10 cellular contexts compared by ENCODE assay signal in genomic region chrX:46653482-46653881, GRCh38.
DNase-seq lines count a peak whose midpoint lies in the region; ATAC-seq and TF ChIP-seq lines count a peak whose summit lies in the region.
"Had no signal": no experiment of that assay in that cellular context is flagged by ENCODE, and none has a peak within 500 bp of the region (broad histone marks: within the 10 kb centered on the region; RNA-seq: fewer than 3 reads in every experiment).

No MANE protein-coding gene starts in this region.

- no peaks in the 10 kb centered on the region for H4K20me1 ChIP-seq in OCI-LY1 (ENCODE audit: insufficient read depth, low read length)

- ATAC-seq in T-helper 17 cell: no peak
- no peak for ATAC-seq in activated T-cell treated with anti-CD3 and anti-CD28 coated beads, Interleukin-2, amount 50 U/mL, for 4 hours
- no peak for ATAC-seq in GM21786 (IDR thresholded peaks at IDR 0.05; ENCODE audit: unreplicated experiment)
- ATAC-seq: right lobe of liver; stimulated activated naive CD8-positive, alpha-beta T cell treated with anti-CD3 and anti-CD28 coated beads, Interleukin-15, Interleukin-2, amounts not matched to agents 100 U/mL and 50 U/mL, for 24 hours had no signal

- H3K27ac ChIP-seq in OCI-LY1 (ENCODE audit: low read depth, low read length, poor library complexity, severe bottlenecking): peak overlapping the region; percentile 28
- H3K27ac ChIP-seq: right lobe of liver had no signal

- H3K4me1 Mint-ChIP-seq in T-helper 17 cell: no peaks in the 10 kb centered on the region
- H3K4me1 Mint-ChIP-seq in activated T-cell treated with anti-CD3 and anti-CD28 coated beads, Interleukin-2, amount 50 U/mL, for 4 hours (ENCODE audit: low read depth): no peaks in the 10 kb centered on the region

- H3K4me3 ChIP-seq in BE2C (ENCODE audit: low read depth, low read length): no peak overlapping the region
- no peak overlapping the region for H3K4me3 ChIP-seq in OCI-LY1 (ENCODE audit: low read depth, low read length, poor library complexity, severe bottlenecking)
- no peak overlapping the region for H3K4me3 ChIP-seq in fibroblast of pulmonary artery (replicated peaks; ENCODE audit: low read depth, low read length)
- H3K4me3 ChIP-seq: right lobe of liver had no signal

- no peak overlapping the region for H3K27ac Mint-ChIP-seq in T-helper 17 cell

- H3K9me3 Mint-ChIP-seq in activated T-cell treated with anti-CD3 and anti-CD28 coated beads, Interleukin-2, amount 50 U/mL, for 4 hours: no peaks in the 10 kb centered on the region

- no peak overlapping the region for H2AFZ ChIP-seq in OCI-LY1 (ENCODE audit: low read length)

- TF ChIP-seq CTCF in BE2C (IDR thresholded peaks at IDR 0.05; ENCODE audit: low read depth, low read length): peak; percentile 52
- peak; percentile 8 for TF ChIP-seq CTCF in GM10266 (IDR thresholded peaks at IDR 0.05; ENCODE audit: control insufficient read depth, insufficient read depth, low read depth, missing control alignments)
- peak; percentile 38 for TF ChIP-seq CTCF in OCI-LY1 (IDR thresholded peaks at IDR 0.05; ENCODE audit: low read length)
- peak; percentile 48 for TF ChIP-seq CTCF in fibroblast of pulmonary artery (IDR thresholded peaks at IDR 0.05; ENCODE audit: low read length, missing control alignments)

- H3K36me3 ChIP-seq in BE2C: no peaks in the 10 kb centered on the region
- peaks cover 5% of the 10 kb centered on the region for H3K36me3 ChIP-seq in OCI-LY1 (ENCODE audit: insufficient read depth, low read length)
- H3K36me3 ChIP-seq: right lobe of liver had no signal

- no peak overlapping the region for H3K9ac ChIP-seq in OCI-LY1 (ENCODE audit: low read length)

- H3K27me3 ChIP-seq in BE2C (no peaks in the 10 kb centered on the region), OCI-LY1 (ENCODE audit: insufficient read depth, low read length) (no peaks in the 10 kb centered on the region)
- H3K27me3 ChIP-seq: right lobe of liver had no signal

- H3F3A ChIP-seq in OCI-LY1 (ENCODE audit: insufficient read depth, low read length): no peaks in the 10 kb centered on the region

- no peak overlapping the region for H3K4me3 Mint-ChIP-seq in T-helper 17 cell
- no peak overlapping the region for H3K4me3 Mint-ChIP-seq in activated T-cell treated with anti-CD3 and anti-CD28 coated beads, Interleukin-2, amount 50 U/mL, for 4 hours

- H3K4me1 ChIP-seq in BE2C (no peaks in the 10 kb centered on the region), OCI-LY1 (ENCODE audit: insufficient read depth, low read length, severe bottlenecking) (peaks cover 45% of the 10 kb centered on the region)
- H3K4me1 ChIP-seq: right lobe of liver had no signal

- H3K9me2 ChIP-seq in OCI-LY1 (ENCODE audit: low read depth, low read length): no peaks in the 10 kb centered on the region

- no peaks in the 10 kb centered on the region for H3K79me2 ChIP-seq in OCI-LY1 (ENCODE audit: insufficient read depth, low read length)

- peaks cover 2% of the 10 kb centered on the region for H3K36me3 Mint-ChIP-seq in T-helper 17 cell (ENCODE audit: low read depth)
- H3K36me3 Mint-ChIP-seq in activated T-cell treated with anti-CD3 and anti-CD28 coated beads, Interleukin-2, amount 50 U/mL, for 4 hours (ENCODE audit: insufficient read depth): no peaks in the 10 kb centered on the region

- no peak overlapping the region for H3K4me2 ChIP-seq in OCI-LY1 (ENCODE audit: low read length)

- DNase-seq in BE2C (peak; percentile 37), GM10266 (ENCODE audit: extremely low spot score) (no peak), fibroblast of pulmonary artery (ENCODE audit: low read depth) (peak; percentile 33), T-helper 17 cell (no peak)
- DNase-seq in stimulated activated CD4-positive, alpha-beta T cell treated with anti-CD3 and anti-CD28 coated beads, Interleukin-4, amount 100 ng/mL, for 24 hours: no peak
- no peak for DNase-seq in activated T-cell treated with anti-CD3 and anti-CD28 coated beads, Interleukin-2, amount 50 U/mL, for 4 hours
- DNase-seq: stimulated activated naive CD8-positive, alpha-beta T cell treated with anti-CD3 and anti-CD28 coated beads, Interleukin-15, Interleukin-2, amounts not matched to agents 100 U/mL and 50 U/mL, for 24 hours had no signal

- no peaks in the 10 kb centered on the region for H3K27me3 Mint-ChIP-seq in T-helper 17 cell
- no peaks in the 10 kb centered on the region for H3K27me3 Mint-ChIP-seq in activated T-cell treated with anti-CD3 and anti-CD28 coated beads, Interleukin-2, amount 50 U/mL, for 4 hours (ENCODE audit: low read depth)

- no peaks in the 10 kb centered on the region for H3K9me3 ChIP-seq in BE2C
- no peaks in the 10 kb centered on the region for H3K9me3 ChIP-seq in OCI-LY1 (ENCODE audit: low read length)
- H3K9me3 ChIP-seq in T-helper 17 cell (ENCODE audit: control insufficient read depth, low read length, poor library complexity, severe bottlenecking): no peaks in the 10 kb centered on the region
- H3K9me3 ChIP-seq: right lobe of liver had no signal

Comparison
In these comparisons a context has a peak if more than half of its experiments do, and no peak if none do; other contexts are left out.
1. DNase-seq: peak in BE2C (single experiment) and fibroblast of pulmonary artery (single experiment); none in GM10266 (single experiment), stimulated activated CD4-positive, alpha-beta T cell treated with anti-CD3 and anti-CD28 coated beads, Interleukin-4, amount 100 ng/mL, for 24 hours (single experiment), T-helper 17 cell (0 of 3) and activated T-cell treated with anti-CD3 and anti-CD28 coated beads, Interleukin-2, amount 50 U/mL, for 4 hours (single experiment).
2. Peak in every context shown above with its lines, with median percentiles within 50 percentile points of each other: CTCF ChIP-seq.